ENCODE assay signal across 22 cellular contexts in genomic region chr20:17403496-17403895, GRCh38.
"Had no signal": no experiment of that assay in that cellular context is flagged by ENCODE, and none has a peak within 500 bp of the region (broad histone marks: within the 10 kb centered on the region; RNA-seq: fewer than 3 reads in every experiment).

No MANE protein-coding gene starts in this region.

- H3K36me3 ChIP-seq: brain microvascular endothelial cell, cardiac muscle cell, SJSA1 had no signal

- H3K27me3 ChIP-seq: brain microvascular endothelial cell, cardiac muscle cell had no signal

- H3K4me3 ChIP-seq: cardiac muscle cell, SJSA1 had no signal

- DNase-seq: activated B cell treated with CpG ODN at 0.5 μM for 24 hours; activated CD4-positive, alpha-beta T cell treated with anti-CD3 and anti-CD28 coated beads for 1 hour; activated CD4-positive, alpha-beta T cell treated with anti-CD3 and anti-CD28 coated beads, Interleukin-2, amount 10 ng/mL, durations not matched to agents 24 days and 14 days; activated CD4-positive, alpha-beta T cell treated with anti-CD3 and anti-CD28 coated beads, Interleukin-2, amount 50 U/mL, for 48 hours; activated CD8-positive, alpha-beta memory T cell treated with anti-CD3 and anti-CD28 coated beads, Interleukin-2, amount 10 ng/mL, durations not matched to agents 7 days and 5 days; activated effector memory CD4-positive, alpha-beta T cell treated with anti-CD3 and anti-CD28 coated beads, Interleukin-2, amount 50 U/mL, for 16 hours; activated naive CD4-positive, alpha-beta T cell treated with anti-CD3 and anti-CD28 coated beads for 36 hours; activated T-cell treated with anti-CD3 and anti-CD28 coated beads, Interleukin-2, amount 50 U/mL, for 24 hours; brain microvascular endothelial cell; KG1; NCI-H1092; NCI-H1417 treated with DMSO at 0.1 percent for 48 hours; NCI-H1694 treated with DMSO at 0.1 percent for 48 hours; NCI-H2029 treated with DMSO at 0.1 percent for 48 hours; NCI-H446; NCI-H524; PC-3; SHP77; T-helper 17 cell; T-helper 9 cell had no signal
